ENCODE assay signal across 13 cellular contexts in genomic region chr15:59388670-59389069, GRCh38. TPM values are rescaled to one million over a fixed set of nuclear protein-coding genes. Genes with fewer than 3 reads are reported as not detected.
DNase-seq lines count a peak whose midpoint lies in the region; ATAC-seq and TF ChIP-seq lines count a peak whose summit lies in the region.
"Had no signal": no experiment of that assay in that cellular context is flagged by ENCODE, and none has a peak within 500 bp of the region (broad histone marks: within the 10 kb centered on the region; RNA-seq: fewer than 3 reads in every experiment).

No MANE protein-coding gene starts in this region.

- no peak overlapping the region for H3K9ac ChIP-seq in SU-DHL-6 (ENCODE audit: low read length)
- H3K9ac ChIP-seq: KMS-11 had no signal

- no peaks in the 10 kb centered on the region for H3K4me1 ChIP-seq in gastroesophageal sphincter
- H3K4me1 ChIP-seq: body of pancreas, stomach had no signal

- TF ChIP-seq CTCF in HFFc6 (IDR thresholded peaks at IDR 0.05) (no peak), SU-DHL-6 (IDR thresholded peaks at IDR 0.05; ENCODE audit: insufficient read depth, low read length, poor library complexity, severe bottlenecking) (no peak), gastroesophageal sphincter (IDR thresholded peaks at IDR 0.05) (no peak)

- no peak overlapping the region for H3K27ac Mint-ChIP-seq in HFFc6

- no peaks in the 10 kb centered on the region for H3K27me3 Mint-ChIP-seq in HFFc6 (ENCODE audit: insufficient read depth)

- H3K9me3 Mint-ChIP-seq in HFFc6: no peaks in the 10 kb centered on the region

- H3F3A ChIP-seq in SU-DHL-6 (ENCODE audit: insufficient read depth): peaks cover 20% of the 10 kb centered on the region

- H3K9me3 ChIP-seq in SU-DHL-6 (ENCODE audit: insufficient read depth, low read length) (no peaks in the 10 kb centered on the region), gastroesophageal sphincter (no peaks in the 10 kb centered on the region)
- H3K9me3 ChIP-seq: body of pancreas, stomach had no signal

- peaks cover 2% of the 10 kb centered on the region; the same call in 1 of the 2 replicates for H3K79me2 ChIP-seq in SU-DHL-6 (ENCODE audit: insufficient read depth, low read length)

- WGBS in gastroesophageal sphincter (ENCODE audit: low coverage in 1 of 2), 2 donors: 66 to 77% methylated on average over 3 of the region's 3 CpGs

- ATAC-seq in gastroesophageal sphincter (peak; percentile 43), GM21717 (IDR thresholded peaks at IDR 0.05; ENCODE audit: unreplicated experiment) (no peak), GM19455 (IDR thresholded peaks at IDR 0.05; ENCODE audit: unreplicated experiment) (no peak)
- ATAC-seq: body of pancreas had no signal

- TF ChIP-seq POLR2A in gastroesophageal sphincter (IDR thresholded peaks at IDR 0.05): no peak

- no peaks in the 10 kb centered on the region for H3K9me2 ChIP-seq in SU-DHL-6 (replicated peaks; ENCODE audit: insufficient read depth, low read length)

- H2AFZ ChIP-seq in SU-DHL-6 (ENCODE audit: low read depth, low read length, severe bottlenecking): no peak overlapping the region

- TF ChIP-seq EP300 in gastroesophageal sphincter (IDR thresholded peaks at IDR 0.05): no peak

- H3K4me3 ChIP-seq in SU-DHL-6 (ENCODE audit: insufficient read depth, low read length, poor library complexity, severe bottlenecking): no peak overlapping the region
- H3K4me3 ChIP-seq in gastroesophageal sphincter: no peak overlapping the region
- H3K4me3 ChIP-seq: body of pancreas, stomach had no signal

- H3K4me2 ChIP-seq in SU-DHL-6 (ENCODE audit: low read depth, low read length, poor library complexity, severe bottlenecking): no peak overlapping the region
- H3K4me2 ChIP-seq: KMS-11 had no signal

- H3K27ac ChIP-seq in SU-DHL-6 (ENCODE audit: low read depth, low read length): peak overlapping the region; percentile 54
- no peak overlapping the region for H3K27ac ChIP-seq in gastroesophageal sphincter
- H3K27ac ChIP-seq: body of pancreas, KMS-11, stomach, VCaP had no signal

- DNase-seq in AML-193 (lab: John Stamatoyannopoulos, UW) (peak; percentile 30 to 36), HFFc6 (peak; percentile 26), middle frontal gyrus (ENCODE audit: extremely low spot score, low spot score) (no peak)
- no peak for DNase-seq in activated CD4-positive, CD25-positive, alpha-beta regulatory T cell (lab: John Stamatoyannopoulos, UW)
- DNase-seq: activated T-cell treated with anti-CD3 and anti-CD28 coated beads, Interleukin-2, amount 50 U/mL, for 1 hour; body of pancreas; stomach had no signal

- H3K27me3 ChIP-seq in SU-DHL-6 (ENCODE audit: low read length): no peaks in the 10 kb centered on the region
- no peaks in the 10 kb centered on the region for H3K27me3 ChIP-seq in gastroesophageal sphincter
- H3K27me3 ChIP-seq: body of pancreas, stomach had no signal

- peaks cover 9% of the 10 kb centered on the region for H3K4me1 Mint-ChIP-seq in HFFc6 (ENCODE audit: low read depth)

- no peaks in the 10 kb centered on the region for H3K36me3 Mint-ChIP-seq in HFFc6 (ENCODE audit: low read depth)

- no peak overlapping the region for H3K4me3 Mint-ChIP-seq in HFFc6

- no peaks in the 10 kb centered on the region for H4K20me1 ChIP-seq in SU-DHL-6 (ENCODE audit: low read depth, low read length)

- H3K36me3 ChIP-seq in SU-DHL-6 (ENCODE audit: low read length) (no peaks in the 10 kb centered on the region), gastroesophageal sphincter (peaks cover 0 to 7% of the 10 kb centered on the region in 2 donors)

RNA-seq across cellular contexts. Expression of gene MYO1E, which starts 16.0 kb away (rescaled TPM):
- 100 to 1,000 TPM; 108 to 142 (median 115) TPM for total RNA-seq in HFFc6 (2021; fragmentation: NEBNext Ultra II Directional; extraction: Animal tissue kit (Norgen Biotek cat#: 25700))
- 10 to 100 TPM; 49.7 to 76.1 (median 65.6) TPM for total RNA-seq in gastroesophageal sphincter

RNA-seq across cellular contexts. Expression of gene FAM81A, which starts 49.3 kb away (rescaled TPM):
- total RNA-seq in HFFc6 (2021; fragmentation: NEBNext Ultra II Directional; extraction: Animal tissue kit (Norgen Biotek cat#: 25700)): not detected
- 1 to 10 TPM in 2 of 4 donors, under 1 TPM in 2; 0.15 to 1.3 (median 0.68) TPM for total RNA-seq in gastroesophageal sphincter

Comparison
In these comparisons a context has a peak if more than half of its experiments do, and no peak if none do; other contexts are left out.
1. DNase-seq: peak in AML-193 (2 of 2) and HFFc6 (single experiment); none in activated CD4-positive, CD25-positive, alpha-beta regulatory T cell (0 of 4) and middle frontal gyrus (single experiment).